7 cellular contexts compared by ENCODE assay signal in genomic region chr16:12039677-12040076, GRCh38.
DNase-seq lines count a peak whose midpoint lies in the region; ATAC-seq, FAIRE-seq and TF ChIP-seq lines count a peak whose summit lies in the region.
"Not testable (repeated sequence)": the region's sequence is repeated elsewhere in the genome, so short reads cannot be mapped to it uniquely, and the experiment has no call there.

No MANE protein-coding gene starts in this region.

- not testable (repeated sequence) for H3K27me3 Mint-ChIP-seq in dendritic cell treated with granulocyte-macrophage colony-stimulating factor and Interleukin-4, amounts not matched to agents 40 ng/mL and 50 ng/mL, for 4 days; nephron (ENCODE audit: low read depth)

- not testable (repeated sequence) for FAIRE-seq in A549 (lab: Jason Lieb, UNC); kidney (lab: Jason Lieb, UNC)

- DNase-seq in A549 (ENCODE audit: low read depth in 1 of 2, low spot score in 1 of 2); WERI-Rb-1; kidney; stomach: not testable (repeated sequence)

- H3K27ac ChIP-seq in A549; HEK293 (ENCODE audit: extremely low read depth, low read depth, low read length): not testable (repeated sequence)
- H3K27ac ChIP-seq in WERI-Rb-1 (peak overlapping the region; percentile 57), kidney (ENCODE audit: low read depth in 2 of 2, low read length in 2 of 2) (peak overlapping the region; percentile 83 to 88), stomach (peak overlapping the region; percentile 17 to 60 (median 48))

- POLR2A ChIA-PET in A549 (lab: Yijun Ruan, JAX); HEK293 (lab: Yijun Ruan, JAX): not testable (repeated sequence)

- not testable (repeated sequence) for H3K36me3 ChIP-seq in HEK293 (ENCODE audit: control insufficient read depth in 2 of 2, insufficient read depth in 1 of 2, low read length in 2 of 2); WERI-Rb-1; kidney (ENCODE audit: control insufficient read depth in 1 of 2, insufficient read depth in 2 of 2, low read length in 2 of 2); stomach

- not testable (repeated sequence) for H3K4me3 ChIP-seq in A549; HEK293 (ENCODE audit: low read depth, low read length); WERI-Rb-1 (ENCODE audit: low read depth, low read length); stomach
- H3K4me3 ChIP-seq in kidney (ENCODE audit: low read length in 2 of 2): peak overlapping the region in 1 of 2 donors; percentile 25

- TF ChIP-seq RAD21 in A549 (conservative IDR thresholded peaks at IDR 0.05 in 1 of 2, IDR thresholded peaks at IDR 0.05 in 1 of 2): not testable (repeated sequence)

- H3K4me3 Mint-ChIP-seq in dendritic cell treated with granulocyte-macrophage colony-stimulating factor and Interleukin-4, amounts not matched to agents 40 ng/mL and 50 ng/mL, for 4 days: peak overlapping the region; percentile 48
- H3K4me3 Mint-ChIP-seq in nephron: not testable (repeated sequence)

- H3K27ac Mint-ChIP-seq in dendritic cell treated with granulocyte-macrophage colony-stimulating factor and Interleukin-4, amounts not matched to agents 40 ng/mL and 50 ng/mL, for 4 days: peak overlapping the region; percentile 78
- peak overlapping the region in 2 of 3 experiments; percentile 22 to 97 for H3K27ac Mint-ChIP-seq in nephron

- TF ChIP-seq EP300 in A549 (IDR thresholded peaks at IDR 0.05); stomach (IDR thresholded peaks at IDR 0.05): not testable (repeated sequence)

- not testable (repeated sequence) for H3K9me3 ChIP-seq in A549; HEK293 (ENCODE audit: control insufficient read depth, insufficient read depth, low read depth, low read length); WERI-Rb-1 (ENCODE audit: severe bottlenecking); kidney (ENCODE audit: control insufficient read depth in 1 of 2, low read length in 2 of 2); stomach

- H3K4me1 ChIP-seq in A549: peaks cover 18% of the 10 kb centered on the region
- not testable (repeated sequence) for H3K4me1 ChIP-seq in HEK293 (ENCODE audit: control insufficient read depth, insufficient read depth, low read length)
- H3K4me1 ChIP-seq in kidney (ENCODE audit: control insufficient read depth in 1 of 2, insufficient read depth in 1 of 2, low read depth in 1 of 2, low read length in 2 of 2): peaks cover 14 to 21% of the 10 kb centered on the region in 2 donors
- peaks cover 10 to 41% (median 29%) of the 10 kb centered on the region in 4 donors for H3K4me1 ChIP-seq in stomach

- not testable (repeated sequence) for H3K9me3 Mint-ChIP-seq in dendritic cell treated with granulocyte-macrophage colony-stimulating factor and Interleukin-4, amounts not matched to agents 40 ng/mL and 50 ng/mL, for 4 days; nephron

- peak overlapping the region in 1 of 2 donors; percentile 71 for H3K9ac ChIP-seq in kidney (ENCODE audit: low read length in 2 of 2)

- not testable (repeated sequence) for TF ChIP-seq POLR2A in A549 (IDR thresholded peaks at IDR 0.05; ENCODE audit: low read length); stomach (IDR thresholded peaks at IDR 0.05)

- TF ChIP-seq CTCF in A549 (IDR thresholded peaks at IDR 0.05); HEK293 (tag by site-specific recombination; IDR thresholded peaks at IDR 0.05); WERI-Rb-1 (IDR thresholded peaks at IDR 0.05; ENCODE audit: low read depth, low read length); kidney (IDR thresholded peaks at IDR 0.05; ENCODE audit: borderline replicate concordance, extremely low read depth, insufficient read depth); nephron (IDR thresholded peaks at IDR 0.05; ENCODE audit: unreplicated experiment in 3 of 3); stomach (IDR thresholded peaks at IDR 0.05): not testable (repeated sequence)

- ATAC-seq in A549: not testable (repeated sequence)

- intact Hi-C loops in dendritic cell treated with granulocyte-macrophage colony-stimulating factor and Interleukin-4, amounts not matched to agents 40 ng/mL and 50 ng/mL, for 4 days (cut with micrococcal nuclease); kidney (cut with DNase I); stomach (cut with DNase I; ENCODE audit: low total_unique reads): not testable (repeated sequence)

- WGBS in A549 (ENCODE audit: missing lambda C conversion rate): 96% methylated on average over 4 of the region's 4 CpGs
- WGBS in stomach, 5 donors: 92 to 98% (median 93%) methylated on average over 4 of the region's 4 CpGs

- 0 out of 3 replicates have a peak overlapping the region, but pooled peaks have one; percentile 10 for H3K4me2 ChIP-seq in A549

- CTCF ChIA-PET in A549 (lab: Yijun Ruan, JAX): interaction anchor here (1.1 kb wide), 1 partner anchor 28 kb away, joined by 6 read pairs; no protein-coding TSS in a partner anchor
- CTCF ChIA-PET in HEK293 (lab: Yijun Ruan, JAX): not testable (repeated sequence)

- peaks cover 80% of the 10 kb centered on the region for H3K4me1 Mint-ChIP-seq in dendritic cell treated with granulocyte-macrophage colony-stimulating factor and Interleukin-4, amounts not matched to agents 40 ng/mL and 50 ng/mL, for 4 days (ENCODE audit: low read depth)
- peaks cover 14% of the 10 kb centered on the region for H3K4me1 Mint-ChIP-seq in nephron

- H3K27me3 ChIP-seq in WERI-Rb-1 (ENCODE audit: insufficient read depth, low read depth, severe bottlenecking); stomach: not testable (repeated sequence)

- H3K36me3 Mint-ChIP-seq in dendritic cell treated with granulocyte-macrophage colony-stimulating factor and Interleukin-4, amounts not matched to agents 40 ng/mL and 50 ng/mL, for 4 days (ENCODE audit: low read depth): peaks cover 73% of the 10 kb centered on the region
- not testable (repeated sequence) for H3K36me3 Mint-ChIP-seq in nephron (ENCODE audit: low read depth)

TF ChIP-seq in HEK293, 187 proteins besides CTCF, POLR2A, EP300 and RAD21:
- 0 out of 2 replicates have a peak, but pooled peaks have one; percentile 28 for TF ChIP-seq ZNF629 (tag by site-specific recombination; IDR thresholded peaks at IDR 0.05)
